In genomic region chr4:74087481-74087880, GRCh38 we compare ENCODE assay signal across 2 cellular contexts.
TF ChIP-seq lines count a peak whose summit lies in the region.

No MANE protein-coding gene starts in this region.

TF ChIP-seq in GM23338, 12 proteins besides CTCF, POLR2A, EP300 and RAD21:
- TF ChIP-seq ZNF114 (CRISPR knock-in tag; IDR thresholded peaks at IDR 0.05) (no peak), EZH2 (IDR thresholded peaks at IDR 0.05; ENCODE audit: low read depth, unreplicated experiment) (no peak), POLR2AphosphoS5 (IDR thresholded peaks at IDR 0.05; ENCODE audit: low read depth) (no peak), JUNB (IDR thresholded peaks at IDR 0.05; ENCODE audit: unreplicated experiment) (no peak), ZNF331 (CRISPR knock-in tag; IDR thresholded peaks at IDR 0.05; ENCODE audit: low read depth) (no peak)
TF ChIP-seq in GM23338: peak in this region for 0.

TF ChIP-seq in H1, 55 proteins besides CTCF, POLR2A, EP300 and RAD21:
- no peak for TF ChIP-seq KDM5A (IDR thresholded peaks at IDR 0.05; ENCODE audit: low read length)
- TF ChIP-seq ASH2L (IDR thresholded peaks at IDR 0.05; ENCODE audit: low read length): no peak
- no peak for TF ChIP-seq POU5F1 (IDR thresholded peaks at IDR 0.05; ENCODE audit: low read depth, low read length)
- no peak for TF ChIP-seq TAF1 (IDR thresholded peaks at IDR 0.05; ENCODE audit: low read depth, low read length)
- no peak for TF ChIP-seq TBP (IDR thresholded peaks at IDR 0.05; ENCODE audit: low read depth, low read length)
- TF ChIP-seq CHD1 (IDR thresholded peaks at IDR 0.05; ENCODE audit: low read depth, low read length): no peak
- TF ChIP-seq RFX5 (IDR thresholded peaks at IDR 0.05; ENCODE audit: borderline replicate concordance, low read depth, low read length): no peak
- no peak for TF ChIP-seq CHD7 (IDR thresholded peaks at IDR 0.05; ENCODE audit: insufficient replicate concordance, low read length)
- TF ChIP-seq TCF12 (IDR thresholded peaks at IDR 0.05; ENCODE audit: low read depth, low read length): no peak
- no peak for TF ChIP-seq POLR2AphosphoS5 (IDR thresholded peaks at IDR 0.05; ENCODE audit: low read depth, low read length)
- no peak for TF ChIP-seq BACH1 (IDR thresholded peaks at IDR 0.05; ENCODE audit: low read length)
- TF ChIP-seq SIRT6 (IDR thresholded peaks at IDR 0.05; ENCODE audit: low read length): no peak
- no peak for TF ChIP-seq CREB1 (IDR thresholded peaks at IDR 0.05)
- TF ChIP-seq JUN (IDR thresholded peaks at IDR 0.05; ENCODE audit: low read depth, low read length): no peak
- no peak for TF ChIP-seq SP2 (IDR thresholded peaks at IDR 0.05; ENCODE audit: low read length)
- no peak for TF ChIP-seq USF2 (IDR thresholded peaks at IDR 0.05; ENCODE audit: low read length)
- TF ChIP-seq SUZ12 (IDR thresholded peaks at IDR 0.05; ENCODE audit: low read length): no peak
TF ChIP-seq in H1: peak in this region for 0.
